Comparison of ENCODE assay signal across 27 cellular contexts in the genomic region with DNA sequence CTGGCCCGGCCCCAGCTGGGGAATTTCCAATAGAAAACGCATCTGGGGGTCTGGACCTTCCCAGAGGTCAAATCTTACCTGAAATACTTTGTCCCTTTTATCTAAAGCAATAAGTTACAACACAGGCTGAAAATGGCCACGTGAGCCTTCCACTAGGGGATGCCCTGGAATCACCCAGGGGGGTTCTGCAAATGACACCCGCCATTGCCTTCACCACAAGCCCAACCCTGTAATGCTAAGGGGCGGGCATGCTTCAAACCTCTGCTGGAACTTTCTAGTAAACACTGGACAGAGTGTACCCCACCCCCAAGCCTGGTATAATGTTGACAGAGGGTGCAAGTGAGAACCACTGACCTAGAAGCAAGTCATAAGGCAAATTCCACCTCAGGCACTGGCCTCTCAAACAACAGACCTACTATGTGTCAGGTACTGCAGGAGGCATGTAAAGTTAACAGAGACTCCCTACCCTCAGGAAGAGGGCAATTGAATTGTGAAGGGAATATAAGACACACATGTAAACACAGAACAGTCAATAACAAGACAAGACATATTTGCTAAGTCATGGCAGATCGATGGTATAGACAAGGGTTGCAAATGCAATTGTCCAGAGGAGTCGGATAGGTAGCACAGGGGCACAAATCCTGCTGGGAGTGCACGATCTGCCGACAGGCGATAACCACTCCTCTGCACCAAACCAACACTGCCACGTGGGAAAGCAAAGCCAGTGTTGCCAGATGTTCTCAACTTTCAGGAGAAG. TPM values are rescaled to one million over a fixed set of nuclear protein-coding genes. Genes with fewer than 3 reads are reported as not detected.
DNase-seq lines count a peak whose midpoint lies in the region; ATAC-seq, FAIRE-seq and TF ChIP-seq lines count a peak whose summit lies in the region.
"Had no signal": no experiment of that assay in that cellular context is flagged by ENCODE, and none has a peak within 500 bp of the region (broad histone marks: within the 10 kb centered on the region; RNA-seq: fewer than 3 reads in every experiment).

No MANE protein-coding gene starts in this region.

- TF ChIP-seq POLR2A in NB4 (IDR thresholded peaks at IDR 0.05; ENCODE audit: extremely low read depth, insufficient read length), result no peak

- FAIRE-seq in HTR-8/SVneo (lab: Jason Lieb, UNC), result no peak
- FAIRE-seq: bronchial epithelial cell, GM12892, GM19239 had no signal

- TF ChIP-seq CTCF in natural killer cell (IDR thresholded peaks at IDR 0.05), result no peak
- TF ChIP-seq CTCF in NB4 (IDR thresholded peaks at IDR 0.05; ENCODE audit: low read depth, low read length), result no peak
- peak; percentile 37 for TF ChIP-seq CTCF in chondrocyte (IDR thresholded peaks at IDR 0.05)

- CTCF ChIA-PET in activated CD4-positive, alpha-beta memory T cell treated with anti-CD3 and anti-CD28 coated beads, Interleukin-2, amount 10 ng/mL, durations not matched to agents 7 days and 5 days (lab: Charles Lee), result no interaction called here

- POLR2A ChIA-PET in activated CD4-positive, alpha-beta memory T cell treated with anti-CD3 and anti-CD28 coated beads, Interleukin-2, amount 10 ng/mL, durations not matched to agents 7 days and 5 days (lab: Charles Lee), result no interaction called here

- intact Hi-C loops in natural killer cell (cut with micrococcal nuclease), result no loop called here

- H3K4me3 Mint-ChIP-seq in natural killer cell, result no peak overlapping the region
- no peak overlapping the region for H3K4me3 Mint-ChIP-seq in natural killer cell treated with Interleukin-12 subunit alpha and Interleukin-12 subunit beta and Interleukin-15 and Interleukin-18, amount 100 ng/mL, for 72 hours
- H3K4me3 Mint-ChIP-seq in chondrocyte (ENCODE audit: unreplicated experiment), result no peak overlapping the region
- no peak overlapping the region for H3K4me3 Mint-ChIP-seq in activated CD4-positive, alpha-beta memory T cell treated with anti-CD3 and anti-CD28 coated beads, Interleukin-2, amount 10 ng/mL, durations not matched to agents 7 days and 5 days
- H3K4me3 Mint-ChIP-seq: activated CD4-positive, alpha-beta T cell treated with anti-CD3 and anti-CD28 coated beads, Interleukin-2, amount 10 ng/mL, durations not matched to agents 7 days and 5 days; CD4-positive, alpha-beta T cell; neural crest cell; T-helper 1 cell treated with Interleukin-12 subunit alpha and Interleukin-12 subunit beta and Interleukin-4 antibody, amounts not matched to agents 30 μg/mL and 1 μg/mL, for 36 hours had no signal

- H3K36me3 Mint-ChIP-seq in natural killer cell (peaks cover 34% of the 10 kb centered on the region), chondrocyte (ENCODE audit: low read depth) (peaks cover 52% of the 10 kb centered on the region)
- peaks cover 26% of the 10 kb centered on the region for H3K36me3 Mint-ChIP-seq in natural killer cell treated with Interleukin-12 subunit alpha and Interleukin-12 subunit beta and Interleukin-15 and Interleukin-18, amount 100 ng/mL, for 72 hours
- peaks cover 64% of the 10 kb centered on the region for H3K36me3 Mint-ChIP-seq in activated CD4-positive, alpha-beta memory T cell treated with anti-CD3 and anti-CD28 coated beads, Interleukin-2, amount 10 ng/mL, durations not matched to agents 7 days and 5 days (ENCODE audit: low read depth)

- H3K9me3 Mint-ChIP-seq in natural killer cell (no peaks in the 10 kb centered on the region), chondrocyte (ENCODE audit: low read depth) (no peaks in the 10 kb centered on the region)
- no peaks in the 10 kb centered on the region for H3K9me3 Mint-ChIP-seq in natural killer cell treated with Interleukin-12 subunit alpha and Interleukin-12 subunit beta and Interleukin-15 and Interleukin-18, amount 100 ng/mL, for 72 hours
- no peaks in the 10 kb centered on the region for H3K9me3 Mint-ChIP-seq in activated CD4-positive, alpha-beta memory T cell treated with anti-CD3 and anti-CD28 coated beads, Interleukin-2, amount 10 ng/mL, durations not matched to agents 7 days and 5 days
- H3K9me3 Mint-ChIP-seq: activated CD4-positive, alpha-beta T cell treated with anti-CD3 and anti-CD28 coated beads, Interleukin-2, amount 10 ng/mL, durations not matched to agents 7 days and 5 days; CD4-positive, alpha-beta T cell; neural crest cell; T-helper 1 cell treated with Interleukin-12 subunit alpha and Interleukin-12 subunit beta and Interleukin-4 antibody, amounts not matched to agents 30 μg/mL and 1 μg/mL, for 36 hours had no signal

- H3K4me3 ChIP-seq in NB4 (ENCODE audit: low read depth, low read length), result no peak overlapping the region
- H3K4me3 ChIP-seq: adrenal gland, heart right ventricle, left lung, suprapubic skin had no signal

- peaks cover 0 to 12% of the 10 kb centered on the region in 2 donors for H3K4me1 Mint-ChIP-seq in natural killer cell
- H3K4me1 Mint-ChIP-seq in natural killer cell treated with Interleukin-12 subunit alpha and Interleukin-12 subunit beta and Interleukin-15 and Interleukin-18, amount 100 ng/mL, for 72 hours (ENCODE audit: low read depth in 2 of 2), result peaks cover 0 to 9% of the 10 kb centered on the region in 2 donors
- H3K4me1 Mint-ChIP-seq in chondrocyte (ENCODE audit: low read depth), result peaks cover 1% of the 10 kb centered on the region
- H3K4me1 Mint-ChIP-seq in activated CD4-positive, alpha-beta memory T cell treated with anti-CD3 and anti-CD28 coated beads, Interleukin-2, amount 10 ng/mL, durations not matched to agents 7 days and 5 days, result no peaks in the 10 kb centered on the region
- H3K4me1 Mint-ChIP-seq: activated CD4-positive, alpha-beta T cell treated with anti-CD3 and anti-CD28 coated beads, Interleukin-2, amount 10 ng/mL, durations not matched to agents 7 days and 5 days; neural crest cell had no signal

- H3K27me3 Mint-ChIP-seq in natural killer cell (ENCODE audit: low read depth in 2 of 2), result no peaks in the 10 kb centered on the region
- H3K27me3 Mint-ChIP-seq in natural killer cell treated with Interleukin-12 subunit alpha and Interleukin-12 subunit beta and Interleukin-15 and Interleukin-18, amount 100 ng/mL, for 72 hours, result no peaks in the 10 kb centered on the region
- no peaks in the 10 kb centered on the region for H3K27me3 Mint-ChIP-seq in chondrocyte (ENCODE audit: low read depth)
- H3K27me3 Mint-ChIP-seq in activated CD4-positive, alpha-beta memory T cell treated with anti-CD3 and anti-CD28 coated beads, Interleukin-2, amount 10 ng/mL, durations not matched to agents 7 days and 5 days, result no peaks in the 10 kb centered on the region
- H3K27me3 Mint-ChIP-seq: activated CD4-positive, alpha-beta T cell treated with anti-CD3 and anti-CD28 coated beads, Interleukin-2, amount 10 ng/mL, durations not matched to agents 7 days and 5 days; CD4-positive, alpha-beta T cell had no signal

- H3K27ac Mint-ChIP-seq in natural killer cell (peak overlapping the region in 1 of 2 donors; percentile 46), chondrocyte (ENCODE audit: unreplicated experiment) (no peak overlapping the region)
- H3K27ac Mint-ChIP-seq in natural killer cell treated with Interleukin-12 subunit alpha and Interleukin-12 subunit beta and Interleukin-15 and Interleukin-18, amount 100 ng/mL, for 72 hours, result no peak overlapping the region
- H3K27ac Mint-ChIP-seq in activated CD4-positive, alpha-beta memory T cell treated with anti-CD3 and anti-CD28 coated beads, Interleukin-2, amount 10 ng/mL, durations not matched to agents 7 days and 5 days, result no peak overlapping the region
- H3K27ac Mint-ChIP-seq: activated CD4-positive, alpha-beta T cell treated with anti-CD3 and anti-CD28 coated beads, Interleukin-2, amount 10 ng/mL, durations not matched to agents 7 days and 5 days; CD4-positive, alpha-beta T cell had no signal

- no peak for DNase-seq in natural killer cell
- no peak for DNase-seq in natural killer cell treated with Interleukin-12 subunit alpha and Interleukin-12 subunit beta and Interleukin-15 and Interleukin-18, amount 100 ng/mL, for 72 hours (ENCODE audit: low spot score)
- DNase-seq in NB4 (ENCODE audit: low read depth), result peak; percentile 4
- no peak for DNase-seq in chondrocyte (ENCODE audit: low spot score)
- no peak for DNase-seq in activated CD4-positive, alpha-beta memory T cell treated with anti-CD3 and anti-CD28 coated beads, Interleukin-2, amount 10 ng/mL, durations not matched to agents 7 days and 5 days
- no peak for DNase-seq in HTR-8/SVneo (ENCODE audit: insufficient read length, low spot score)
- no peak for DNase-seq in NCI-H2029 (lab: John Stamatoyannopoulos, UW)
- DNase-seq: activated CD4-positive, alpha-beta T cell treated with anti-CD3 and anti-CD28 coated beads, Interleukin-2, amount 10 ng/mL, durations not matched to agents 7 days and 5 days; activated CD8-positive, alpha-beta memory T cell treated with anti-CD3 and anti-CD28 coated beads, Interleukin-2, amount 50 U/mL, for 4 hours; activated effector memory CD4-positive, alpha-beta T cell treated with anti-CD3 and anti-CD28 coated beads, Interleukin-2, amount 50 U/mL, for 16 hours; CD4-positive, alpha-beta T cell; left lung; NCI-H1105; NCI-H2029 treated with DMSO at 0.1 percent for 48 hours; NCI-H226; NCI-H774; PC-3; posterior cingulate gyrus had no signal

- ATAC-seq in natural killer cell, result peak in 2 of 3 donors; percentile 35 to 48
- ATAC-seq in natural killer cell treated with Interleukin-12 subunit alpha and Interleukin-12 subunit beta and Interleukin-15 and Interleukin-18, amount 100 ng/mL, for 72 hours, result no peak
- ATAC-seq: left lung, PC-3, sciatic nerve had no signal

RNA-seq across cellular contexts. Expression of a gene that starts 59.0 kb away (rescaled TPM):
- total RNA-seq in natural killer cell, result 10 to 100 TPM; 67.0 to 85.7 (median 84.7) TPM
- 10 to 100 TPM; 67.2 to 83.5 TPM for total RNA-seq in natural killer cell treated with Interleukin-12 subunit alpha and Interleukin-12 subunit beta and Interleukin-15 and Interleukin-18, amount 100 ng/mL, for 72 hours
- total RNA-seq in chondrocyte, result 74.7 to 85.4 TPM (median 75.2 TPM) in 3 replicates
- total RNA-seq in activated CD4-positive, alpha-beta memory T cell treated with anti-CD3 and anti-CD28 coated beads, Interleukin-2, amount 10 ng/mL, durations not matched to agents 7 days and 5 days, result 10 to 100 TPM; 57.3 to 61.2 TPM

Comparison
In these comparisons a context has a peak if more than half of its experiments do, and no peak if none do; other contexts are left out.
1. ATAC-seq: peak in natural killer cell (2 of 3); none in natural killer cell treated with Interleukin-12 subunit alpha and Interleukin-12 subunit beta and Interleukin-15 and Interleukin-18, amount 100 ng/mL, for 72 hours (0 of 2).